29 cellular contexts compared by ENCODE assay signal in genomic region chr1:21265644-21266043, GRCh38. TPM values are rescaled to one million over a fixed set of nuclear protein-coding genes. Genes with fewer than 3 reads are reported as not detected.
DNase-seq lines count a peak whose midpoint lies in the region; ATAC-seq, FAIRE-seq and TF ChIP-seq lines count a peak whose summit lies in the region.
"Had no signal": no experiment of that assay in that cellular context is flagged by ENCODE, and none has a peak within 500 bp of the region (broad histone marks: within the 10 kb centered on the region; RNA-seq: fewer than 3 reads in every experiment).

No MANE protein-coding gene starts in this region.

- intact Hi-C loops in breast epithelium (cut with DNase I; ENCODE audit: low total_unique reads): no loop called here
- intact Hi-C loops in MCF 10A (cut with micrococcal nuclease): no loop called here
- intact Hi-C loops in K562 (cut with micrococcal nuclease): no loop called here
- intact Hi-C loops in Caco-2 (cut with micrococcal nuclease; ENCODE audit: unreplicated experiment): no loop called here

- H3K9ac ChIP-seq in K562 (ENCODE audit: insufficient read depth in 1 of 2, low read depth in 2 of 2, low read length in 2 of 2): no peak overlapping the region

- H3K4me3 ChIP-seq in breast epithelium (no peak overlapping the region), K562 (no peak overlapping the region), upper lobe of left lung (no peak overlapping the region), Caco-2 (ENCODE audit: low read depth, low read length) (no peak overlapping the region)

- CTCF ChIA-PET in MCF 10A (lab: Yijun Ruan, JAX): no interaction called here
- CTCF ChIA-PET in K562 (lab: Yijun Ruan, JAX; ENCODE audit: low intra/inter-chr PET ratio): no interaction called here
- CTCF ChIA-PET in Caco-2 (lab: Charles Lee): interaction anchor here (1.5 kb wide), 1 partner anchor 48 kb away, joined by 3 read pairs; no protein-coding TSS in a partner anchor

- H3K79me2 ChIP-seq in K562 (ENCODE audit: control insufficient read depth, insufficient read depth, low read length): no peaks in the 10 kb centered on the region; the same call in 2 of the 3 replicates

- TF ChIP-seq RAD21 in K562 (CRISPR knock-in tag; conservative IDR thresholded peaks at IDR 0.05 in 1 of 2, IDR thresholded peaks at IDR 0.05 in 1 of 2): no peak

- H3K27me3 Mint-ChIP-seq in MCF 10A (ENCODE audit: insufficient read depth, unreplicated experiment): no peaks in the 10 kb centered on the region
- no peaks in the 10 kb centered on the region for H3K27me3 Mint-ChIP-seq in neural crest cell (ENCODE audit: low read depth)
- H3K27me3 Mint-ChIP-seq in Caco-2 (ENCODE audit: insufficient read depth, unreplicated experiment): no peaks in the 10 kb centered on the region
- H3K27me3 Mint-ChIP-seq: activated B cell treated with CpG ODN at 0.5 μM for 24 hours; activated CD8-positive, alpha-beta T cell treated with anti-CD3 and anti-CD28 coated beads for 36 hours; naive B cell had no signal

- H3K4me2 ChIP-seq in K562 (ENCODE audit: insufficient read depth, low read length): peak overlapping the region; percentile 35; the same call in 1 of the 2 replicates

- whole genome bisulfite sequencing in K562 (ENCODE audit: insufficient coverage, low coverage, missing lambda C conversion rate): 70% methylated on average over 6 of the region's 6 CpGs
- WGBS in upper lobe of left lung, 2 donors: 85 to 91% methylated on average over 4 to 6 of the region's 6 CpGs

- no peak overlapping the region for H3K4me3 Mint-ChIP-seq in MCF 10A (ENCODE audit: unreplicated experiment)
- H3K4me3 Mint-ChIP-seq in neural crest cell: no peak overlapping the region
- no peak overlapping the region for H3K4me3 Mint-ChIP-seq in Caco-2 (ENCODE audit: unreplicated experiment)
- H3K4me3 Mint-ChIP-seq: activated B cell treated with CpG ODN at 0.5 μM for 24 hours; activated CD8-positive, alpha-beta T cell treated with anti-CD3 and anti-CD28 coated beads for 36 hours; CD8-positive, alpha-beta T cell; naive B cell had no signal

- peak overlapping the region; percentile 37 to 67 for H3K27ac ChIP-seq in breast epithelium
- no peak overlapping the region for H3K27ac ChIP-seq in K562 (ENCODE audit: extremely low read depth, low read depth, low read length)
- H3K27ac ChIP-seq in upper lobe of left lung: peak overlapping the region; percentile 19 to 79 (median 62)

- BruUV-seq in MCF 10A (replicated peaks; lab: Mats Ljungman, UMichigan) (no TSS peak), K562 (replicated peaks; lab: Mats Ljungman, UMichigan) (no TSS peak), Caco-2 (replicated peaks; lab: Mats Ljungman, UMichigan) (no TSS peak)

- POLR2A ChIA-PET in MCF 10A (lab: Yijun Ruan, JAX): interaction anchor here (0.6 kb wide), 1 partner anchor 349 kb away, joined by 4 read pairs; no protein-coding TSS in a partner anchor
- POLR2A ChIA-PET in K562 (lab: Yijun Ruan, JAX): no interaction called here
- POLR2A ChIA-PET in Caco-2 (lab: Charles Lee): no interaction called here

- in situ Hi-C loops in K562 (cut with MboI): no loop called here

- H3K4me1 ChIP-seq in breast epithelium: peaks cover 26 to 42% of the 10 kb centered on the region in 2 donors
- H3K4me1 ChIP-seq in K562 (replicated peaks in 1 of 2; ENCODE audit: control insufficient read depth in 2 of 2, insufficient read depth in 2 of 2, low read length in 2 of 2): peaks cover 51% of the 10 kb centered on the region in 2 experiments
- H3K4me1 ChIP-seq in upper lobe of left lung: peaks cover 63 to 88% (median 78%) of the 10 kb centered on the region in 4 donors
- peaks cover 45% of the 10 kb centered on the region for H3K4me1 ChIP-seq in Caco-2

- peaks cover 12% of the 10 kb centered on the region for H3K36me3 Mint-ChIP-seq in MCF 10A (ENCODE audit: insufficient read depth, unreplicated experiment)
- H3K36me3 Mint-ChIP-seq in neural crest cell (ENCODE audit: low read depth): peaks cover 11% of the 10 kb centered on the region
- peaks cover 5% of the 10 kb centered on the region for H3K36me3 Mint-ChIP-seq in Caco-2 (ENCODE audit: insufficient read depth, unreplicated experiment)

- peaks cover 3% of the 10 kb centered on the region for H3K9me1 ChIP-seq in K562 (ENCODE audit: control insufficient read depth, insufficient read depth, low read length)

- no peaks in the 10 kb centered on the region for H3K9me3 ChIP-seq in breast epithelium
- H3K9me3 ChIP-seq in K562 (replicated peaks; ENCODE audit: control insufficient read depth, insufficient read depth, low read depth, low read length): no peaks in the 10 kb centered on the region; the same call in 1 of the 2 replicates
- no peaks in the 10 kb centered on the region for H3K9me3 ChIP-seq in upper lobe of left lung
- no peaks in the 10 kb centered on the region for H3K9me3 ChIP-seq in Caco-2

- no peak for FAIRE-seq in K562 (lab: Jason Lieb, UNC)
- FAIRE-seq: endometrium, small intestine had no signal

- TF ChIP-seq EP300 in K562 (IDR thresholded peaks at IDR 0.05; ENCODE audit: low read length) (no peak), upper lobe of left lung (IDR thresholded peaks at IDR 0.05) (no peak)

- no peak overlapping the region for H3K27ac Mint-ChIP-seq in MCF 10A (ENCODE audit: low read depth, unreplicated experiment)
- H3K27ac Mint-ChIP-seq in neural crest cell (ENCODE audit: unreplicated experiment): peak overlapping the region; percentile 19
- H3K27ac Mint-ChIP-seq in Caco-2 (ENCODE audit: unreplicated experiment): no peak overlapping the region
- H3K27ac Mint-ChIP-seq: activated B cell treated with CpG ODN at 0.5 μM for 24 hours; CD8-positive, alpha-beta T cell had no signal

- H3K27me3 ChIP-seq in breast epithelium (no peaks in the 10 kb centered on the region), K562 (ENCODE audit: control insufficient read depth in 2 of 2, insufficient read depth in 2 of 2, low read length in 2 of 2) (no peaks in the 10 kb centered on the region), upper lobe of left lung (no peaks in the 10 kb centered on the region), Caco-2 (replicated peaks; ENCODE audit: control insufficient read depth, insufficient read depth, low read length) (no peaks in the 10 kb centered on the region)

- no peak overlapping the region for H2AFZ ChIP-seq in K562 (ENCODE audit: low read depth, low read length)

- no peaks in the 10 kb centered on the region for H3K9me3 Mint-ChIP-seq in MCF 10A (ENCODE audit: unreplicated experiment)
- H3K9me3 Mint-ChIP-seq in neural crest cell: no peaks in the 10 kb centered on the region
- H3K9me3 Mint-ChIP-seq in Caco-2 (ENCODE audit: unreplicated experiment): no peaks in the 10 kb centered on the region
- H3K9me3 Mint-ChIP-seq: activated B cell treated with CpG ODN at 0.5 μM for 24 hours; activated CD8-positive, alpha-beta T cell treated with anti-CD3 and anti-CD28 coated beads for 36 hours; CD8-positive, alpha-beta T cell; naive B cell had no signal

- no peaks in the 10 kb centered on the region for H3K36me3 ChIP-seq in breast epithelium
- H3K36me3 ChIP-seq in K562 (ENCODE audit: control insufficient read depth, insufficient read depth, low read length): peaks cover 3% of the 10 kb centered on the region; the same call in 1 of the 3 replicates
- peaks cover 0 to 47% (median 4%) of the 10 kb centered on the region in 4 donors for H3K36me3 ChIP-seq in upper lobe of left lung
- no peaks in the 10 kb centered on the region; the same call in none of the 2 replicates for H3K36me3 ChIP-seq in Caco-2 (ENCODE audit: control insufficient read depth, insufficient read depth, low read length)

- TF ChIP-seq POLR2A in breast epithelium (IDR thresholded peaks at IDR 0.05): no peak
- TF ChIP-seq POLR2A in K562 (conservative IDR thresholded peaks at IDR 0.05): no peak
- no peak for TF ChIP-seq POLR2A in upper lobe of left lung (IDR thresholded peaks at IDR 0.05)

- H4K20me1 ChIP-seq in K562 (replicated peaks; ENCODE audit: control insufficient read depth, insufficient read depth, low read length): peaks cover 14% of the 10 kb centered on the region

- ATAC-seq in K562 (no peak), upper lobe of left lung (ENCODE audit: low FRiP score in 2 of 2) (no peak)
- ATAC-seq: activated CD8-positive, alpha-beta T cell treated with anti-CD3 and anti-CD28 coated beads for 36 hours; CD8-positive, alpha-beta T cell had no signal

- H3K4me1 Mint-ChIP-seq in MCF 10A (ENCODE audit: insufficient read depth, unreplicated experiment) (peaks cover 24% of the 10 kb centered on the region), neural crest cell (peaks cover 32% of the 10 kb centered on the region), Caco-2 (ENCODE audit: low read depth, unreplicated experiment) (peaks cover 23% of the 10 kb centered on the region)

- TF ChIP-seq CTCF in breast epithelium (IDR thresholded peaks at IDR 0.05) (no peak), MCF 10A (IDR thresholded peaks at IDR 0.05; ENCODE audit: unreplicated experiment) (no peak), K562 (IDR thresholded peaks at IDR 0.05 in 2 of 3, conservative IDR thresholded peaks at IDR 0.05 in 1 of 3; ENCODE audit: insufficient read depth in 2 of 3, low read depth in 1 of 3, low read length in 3 of 3) (no peak), neural crest cell (conservative IDR thresholded peaks at IDR 0.05) (no peak), upper lobe of left lung (IDR thresholded peaks at IDR 0.05) (no peak), Caco-2 (IDR thresholded peaks at IDR 0.05; ENCODE audit: insufficient read depth in 1 of 2, low read depth in 1 of 2, low read length in 1 of 2, severe bottlenecking in 1 of 2, unreplicated experiment in 1 of 2) (no peak)

- DNase-seq in breast epithelium (ENCODE audit: low spot score in 2 of 2): no peak
- DNase-seq in MCF 10A (ENCODE audit: unreplicated experiment): no peak
- DNase-seq in K562 (ENCODE audit: extremely low read depth in 1 of 4, low spot score in 3 of 4): no peak
- no peak for DNase-seq in neural crest cell (ENCODE audit: low read depth, low spot score)
- no peak for DNase-seq in upper lobe of left lung
- DNase-seq in GM03348 (ENCODE audit: low spot score): no peak
- no peak for DNase-seq in Caco-2
- no peak for DNase-seq in activated CD8-positive, alpha-beta memory T cell treated with anti-CD3 and anti-CD28 coated beads, Interleukin-2, amount 50 U/mL, for 48 hours
- DNase-seq: 8988T; activated B cell treated with CpG ODN at 0.5 μM for 24 hours; activated CD8-positive, alpha-beta T cell treated with anti-CD3 and anti-CD28 coated beads for 36 hours; activated gamma-delta T cell; activated T-cell treated with anti-CD3 and anti-CD28 coated beads for 4 hours; AML-193; CD8-positive, alpha-beta T cell; dermis blood vessel endothelial cell; HCEC 1CT; naive B cell; NCI-H1105; NCI-H2029; NCI-H226; NCI-H748 treated with DMSO at 0.1 percent for 48 hours; nucleus accumbens; SHP77 treated with DMSO at 0.1 percent for 48 hours; small intestine; stimulated activated CD4-positive, alpha-beta T cell treated with anti-CD3 and anti-CD28 coated beads, Interleukin-2, amount 100 ng/mL, for 24 hours; SW 1271; T1000 had no signal

RNA-seq across cellular contexts. Expression of gene ECE1, which starts 24.6 kb away (rescaled TPM):
- 100 to 1,000 TPM in 2 of 3 donors, 10 to 100 TPM in 1; 62.6 to 121 (median 112) TPM for total RNA-seq in breast epithelium
- 40.0 and 46.8 TPM in 2 replicates for total RNA-seq in MCF 10A (2022)
- total RNA-seq in K562 (2011; cell fraction: chromatin; rRNA removed; ENCODE audit: low replicate concordance): 46.9 and 72.4 TPM in 2 replicates
- 41.5 and 47.5 TPM in 2 replicates for total RNA-seq in K562 (2011; cell fraction: nucleolus; rRNA removed)
- total RNA-seq in K562 (2011; cell fraction: nucleoplasm; rRNA removed): 38.9 and 42.0 TPM in 2 replicates
- 18.8 and 21.3 TPM in 2 replicates for total RNA-seq in K562 (2014; rRNA removed)
- total RNA-seq in K562 (2014; rRNA removed; fragmentation: Illumina TruSeq; extraction: Trizol): 11.0 and 14.5 TPM in 2 replicates
- 5.3 and 6.9 TPM in 2 replicates for total RNA-seq in K562 (2015; rRNA removed; fragmentation: Illumina TruSeq; extraction: Trizol)
- 31.6 and 34.8 TPM in 2 replicates for total RNA-seq in K562 (2021)
- 10.3 and 26.8 TPM in 2 replicates for polyA plus RNA-seq in K562 (2011; rRNA removed)
- polyA plus RNA-seq in K562 (2011; cell fraction: cytosol; rRNA removed): 5.5 and 9.8 TPM in 2 replicates
- polyA plus RNA-seq in K562 (2011; cell fraction: nucleus; rRNA removed): 12.7 and 17.7 TPM in 2 replicates
- 20.2 and 46.9 TPM in 2 replicates for polyA plus RNA-seq in K562 (2012)
- 29.7 and 30.8 TPM in 2 replicates for polyA plus RNA-seq in K562 (2014; fragmentation: Illumina TruSeq; extraction: Trizol)
- polyA plus RNA-seq in K562 (2014; fragmentation: Nextera tagmentation; extraction: Ambion mirVana): under 1 TPM; 0.56 to 0.61 TPM
- polyA plus RNA-seq in K562 (2014; rRNA removed): 10.1 and 12.1 TPM in 2 replicates
- 9.1 and 14.0 TPM in 2 replicates for polyA minus RNA-seq in K562 (2011; rRNA and poly(A)+ RNA removed)
- polyA minus RNA-seq in K562 (2011; cell fraction: cytosol; rRNA and poly(A)+ RNA removed): 9.9 and 13.4 TPM in 2 replicates
- polyA minus RNA-seq in K562 (2011; cell fraction: nucleus; rRNA and poly(A)+ RNA removed): 9.1 and 11.0 TPM in 2 replicates
- total RNA-seq in neural crest cell: 38.3 and 40.3 TPM in 2 replicates
- 100 to 1,000 TPM in 1 of 6 donors, 10 to 100 TPM in 5; 55.8 to 120 (median 74.8) TPM for total RNA-seq in upper lobe of left lung
- total RNA-seq in Caco-2 (2022): 49.6 and 50.2 TPM in 2 replicates
